In genomic region chr5:175214152-175214551, GRCh38 we compare ENCODE assay signal across 15 cellular contexts.
DNase-seq lines count a peak whose midpoint lies in the region; ATAC-seq, FAIRE-seq and TF ChIP-seq lines count a peak whose summit lies in the region.
"Had no signal": no experiment of that assay in that cellular context is flagged by ENCODE, and none has a peak within 500 bp of the region (broad histone marks: within the 10 kb centered on the region; RNA-seq: fewer than 3 reads in every experiment).

No MANE protein-coding gene starts in this region.

- peak; percentile 85 for DNase-seq in AG08396 (ENCODE audit: low spot score)
- DNase-seq in HTR-8/SVneo (ENCODE audit: insufficient read length, low spot score), result peak; percentile 32
- peak; percentile 13 for DNase-seq in brain pericyte (ENCODE audit: low read depth, low spot score)
- peak in 1 of 2 donors; percentile 36 for DNase-seq in left lung
- no peak for DNase-seq in T-helper 17 cell
- DNase-seq in AML-193 (lab: John Stamatoyannopoulos, UW), result no peak
- DNase-seq in COR-L47 (lab: John Stamatoyannopoulos, UW), result no peak
- DNase-seq: activated CD8-positive, alpha-beta T cell treated with anti-CD3 and anti-CD28 coated beads for 36 hours; NCI-H82; ovary; stimulated activated CD4-positive, alpha-beta T cell treated with anti-CD3 and anti-CD28 coated beads, Interleukin-4, amount 100 ng/mL, for 4 hours; T-cell had no signal

- TF ChIP-seq CTCF in left lung (IDR thresholded peaks at IDR 0.05), result no peak

- H3K27me3 Mint-ChIP-seq in T-helper 17 cell, result peaks cover 19% of the 10 kb centered on the region

- no peak overlapping the region for H3K27ac ChIP-seq in left lung
- H3K27ac ChIP-seq: ovary had no signal

- H3K36me3 ChIP-seq in left lung, result no peaks in the 10 kb centered on the region
- H3K36me3 ChIP-seq: ovary had no signal

- no peaks in the 10 kb centered on the region for H3K4me1 Mint-ChIP-seq in T-helper 17 cell
- H3K4me1 Mint-ChIP-seq: T-cell had no signal

- intact Hi-C loops in left lung (cut with DNase I), result no loop called here

- no peak overlapping the region for H3K4me3 Mint-ChIP-seq in T-helper 17 cell
- H3K4me3 Mint-ChIP-seq: activated CD8-positive, alpha-beta T cell treated with anti-CD3 and anti-CD28 coated beads for 36 hours; activated naive CD8-positive, alpha-beta T cell; T-cell had no signal

- peaks cover 0 to 3% of the 10 kb centered on the region in 2 donors for H3K4me1 ChIP-seq in left lung

- peaks cover 0 to 12% of the 10 kb centered on the region in 2 donors for H3K27me3 ChIP-seq in left lung
- H3K27me3 ChIP-seq: ovary had no signal

- no peak overlapping the region for H3K4me3 ChIP-seq in left lung
- H3K4me3 ChIP-seq: ovary had no signal

- no peaks in the 10 kb centered on the region for H3K36me3 Mint-ChIP-seq in T-helper 17 cell (ENCODE audit: low read depth)
- H3K36me3 Mint-ChIP-seq: activated naive CD8-positive, alpha-beta T cell; T-cell had no signal

- ATAC-seq in left lung (peak; percentile 26), T-helper 17 cell (no peak), HG03196 (IDR thresholded peaks at IDR 0.05; ENCODE audit: unreplicated experiment) (no peak)
- ATAC-seq: activated CD8-positive, alpha-beta T cell treated with anti-CD3 and anti-CD28 coated beads for 36 hours; T-cell had no signal

- no peak overlapping the region for H3K27ac Mint-ChIP-seq in T-helper 17 cell
- H3K27ac Mint-ChIP-seq: activated CD8-positive, alpha-beta T cell treated with anti-CD3 and anti-CD28 coated beads for 36 hours; activated naive CD8-positive, alpha-beta T cell; T-cell had no signal

- H3K9me3 ChIP-seq in left lung (no peaks in the 10 kb centered on the region), T-helper 17 cell (ENCODE audit: control insufficient read depth, low read length, poor library complexity, severe bottlenecking) (no peaks in the 10 kb centered on the region)
- H3K9me3 ChIP-seq: ovary had no signal

- FAIRE-seq in HTR-8/SVneo (lab: Jason Lieb, UNC), result peak; percentile 23
- FAIRE-seq: GM19239 had no signal

Comparison
In these comparisons a context has a peak if more than half of its experiments do, and no peak if none do; other contexts are left out.
1. DNase-seq: peak in AG08396 (single experiment), HTR-8/SVneo (single experiment) and brain pericyte (single experiment); none in T-helper 17 cell (0 of 3), AML-193 (0 of 2) and COR-L47 (single experiment).